16 cellular contexts compared by ENCODE assay signal in genomic region chr6:151179321-151179720, GRCh38.
DNase-seq lines count a peak whose midpoint lies in the region; ATAC-seq and TF ChIP-seq lines count a peak whose summit lies in the region.
"Had no signal": no experiment of that assay in that cellular context is flagged by ENCODE, and none has a peak within 500 bp of the region (broad histone marks: within the 10 kb centered on the region; RNA-seq: fewer than 3 reads in every experiment).

No MANE protein-coding gene starts in this region.

- no peak overlapping the region for H3K27ac Mint-ChIP-seq in chondrocyte (ENCODE audit: unreplicated experiment)

- DNase-seq in EH (ENCODE audit: low read depth) = peak; percentile 88
- peak; percentile 91 for DNase-seq in M059J (ENCODE audit: low read depth)
- DNase-seq in dedifferentiated amniotic fluid mesenchymal stem cell (ENCODE audit: extremely low spot score) = peak; percentile 74
- DNase-seq in myocyte (ENCODE audit: low read depth) = peak; percentile 20
- DNase-seq in chondrocyte (ENCODE audit: low spot score) = no peak
- DNase-seq in stimulated activated CD8-positive, alpha-beta memory T cell treated with anti-CD3 and anti-CD28 coated beads, Interleukin-4, amount 100 ng/mL, for 48 hours = no peak
- DNase-seq in NCI-H187 treated with DMSO at 0.1 percent for 48 hours (lab: John Stamatoyannopoulos, UW) = no peak
- DNase-seq: activated effector memory CD4-positive, alpha-beta T cell treated with Interleukin-2 at 50 U/mL for 16 hours; central memory CD4-positive, alpha-beta T cell; DND-41; NCI-H1105; NCI-H446 treated with DMSO at 0.1 percent for 48 hours; psoas muscle; WERI-Rb-1 had no signal

- ATAC-seq in HG03108 (IDR thresholded peaks at IDR 0.05; ENCODE audit: unreplicated experiment) = no peak
- ATAC-seq: left lobe of liver, psoas muscle had no signal

- H3K4me1 Mint-ChIP-seq in chondrocyte (ENCODE audit: low read depth) = no peaks in the 10 kb centered on the region

- H3K36me3 Mint-ChIP-seq in chondrocyte (ENCODE audit: low read depth) = peaks cover 3% of the 10 kb centered on the region

- no peaks in the 10 kb centered on the region for H3K27me3 Mint-ChIP-seq in chondrocyte (ENCODE audit: low read depth)

- TF ChIP-seq CTCF in chondrocyte (IDR thresholded peaks at IDR 0.05) = no peak

- H3K4me3 Mint-ChIP-seq in chondrocyte (ENCODE audit: unreplicated experiment) = no peak overlapping the region

- peaks cover 4% of the 10 kb centered on the region for H3K9me3 Mint-ChIP-seq in chondrocyte (ENCODE audit: low read depth)

Comparison
In these comparisons a context has a peak if more than half of its experiments do, and no peak if none do; other contexts are left out.
1. DNase-seq: peak in EH (single experiment), M059J (single experiment), dedifferentiated amniotic fluid mesenchymal stem cell (single experiment) and myocyte (single experiment); none in chondrocyte (single experiment), stimulated activated CD8-positive, alpha-beta memory T cell treated with anti-CD3 and anti-CD28 coated beads, Interleukin-4, amount 100 ng/mL, for 48 hours (single experiment) and NCI-H187 treated with DMSO at 0.1 percent for 48 hours (single experiment).